In the genomic region with DNA sequence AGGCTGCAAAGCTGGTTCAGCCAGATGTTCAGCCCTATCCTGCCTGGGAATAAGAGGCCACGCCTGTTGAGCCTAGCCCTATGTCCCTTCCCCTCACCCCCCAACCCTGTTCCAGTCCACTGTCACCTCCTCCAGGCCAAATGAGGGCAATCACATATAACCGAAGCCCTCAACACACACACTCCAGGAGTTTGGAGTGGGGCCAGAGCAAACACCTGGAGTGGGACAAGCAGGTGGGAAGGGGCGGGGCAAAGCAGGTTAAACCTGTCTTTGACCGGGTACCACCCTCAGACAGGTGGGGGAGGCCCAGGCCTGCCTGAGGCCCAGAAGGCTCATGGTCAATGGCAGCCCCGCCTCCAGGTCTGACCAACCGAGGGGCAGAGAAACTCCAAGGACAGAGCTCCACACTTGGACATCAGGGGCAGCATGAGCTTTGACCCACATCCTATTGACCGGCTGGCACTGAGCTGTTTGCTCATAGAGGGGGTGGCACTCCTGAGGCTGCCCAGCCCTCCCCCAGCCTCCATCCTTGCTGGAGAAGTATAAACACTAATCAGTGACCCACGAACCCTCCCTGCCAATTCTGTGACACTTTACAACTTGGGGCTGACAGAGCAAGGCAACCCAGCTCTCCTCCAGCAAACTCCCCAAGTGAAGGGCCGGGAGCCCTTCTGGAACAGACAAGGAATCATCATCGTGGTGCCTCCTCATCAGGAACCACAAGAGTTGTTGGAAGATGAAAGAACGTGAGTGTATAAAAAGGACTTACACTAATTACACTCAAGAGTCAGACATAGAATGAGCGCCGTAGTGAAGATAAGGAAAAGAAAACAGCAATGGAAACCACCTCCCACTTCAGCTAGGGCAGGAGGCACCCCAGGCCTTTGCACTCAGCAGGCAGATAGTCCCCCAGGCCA, we compare ENCODE assay signal across 1 cellular context.
TF ChIP-seq lines count a peak whose summit lies in the region.

No MANE protein-coding gene starts in this region.

TF ChIP-seq in WTC11, 78 proteins besides CTCF, POLR2A, EP300 and RAD21 (continued from another document):
- TF ChIP-seq TCF7 (CRISPR knock-in tag; IDR thresholded peaks at IDR 0.05; ENCODE audit: low read depth), result no peak
- TF ChIP-seq, protein P1, sequence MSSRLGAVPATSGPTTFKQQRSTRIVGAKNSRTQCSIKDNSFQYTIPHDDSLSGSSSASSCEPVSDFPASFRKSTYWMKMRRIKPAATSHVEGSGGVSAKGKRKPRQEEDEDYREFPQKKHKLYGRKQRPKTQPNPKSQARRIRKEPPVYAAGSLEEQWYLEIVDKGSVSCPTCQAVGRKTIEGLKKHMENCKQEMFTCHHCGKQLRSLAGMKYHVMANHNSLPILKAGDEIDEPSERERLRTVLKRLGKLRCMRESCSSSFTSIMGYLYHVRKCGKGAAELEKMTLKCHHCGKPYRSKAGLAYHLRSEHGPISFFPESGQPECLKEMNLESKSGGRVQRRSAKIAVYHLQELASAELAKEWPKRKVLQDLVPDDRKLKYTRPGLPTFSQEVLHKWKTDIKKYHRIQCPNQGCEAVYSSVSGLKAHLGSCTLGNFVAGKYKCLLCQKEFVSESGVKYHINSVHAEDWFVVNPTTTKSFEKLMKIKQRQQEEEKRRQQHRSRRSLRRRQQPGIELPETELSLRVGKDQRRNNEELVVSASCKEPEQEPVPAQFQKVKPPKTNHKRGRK (CRISPR knock-in tag; IDR thresholded peaks at IDR 0.05; ENCODE audit: borderline replicate concordance), result no peak
- TF ChIP-seq GABPB1 (CRISPR knock-in tag; IDR thresholded peaks at IDR 0.05), result 0 out of 2 replicates have a peak, but pooled peaks have one; percentile 35
- no peak for TF ChIP-seq JAZF1 (CRISPR knock-in tag; IDR thresholded peaks at IDR 0.05)
- TF ChIP-seq, protein P2, sequence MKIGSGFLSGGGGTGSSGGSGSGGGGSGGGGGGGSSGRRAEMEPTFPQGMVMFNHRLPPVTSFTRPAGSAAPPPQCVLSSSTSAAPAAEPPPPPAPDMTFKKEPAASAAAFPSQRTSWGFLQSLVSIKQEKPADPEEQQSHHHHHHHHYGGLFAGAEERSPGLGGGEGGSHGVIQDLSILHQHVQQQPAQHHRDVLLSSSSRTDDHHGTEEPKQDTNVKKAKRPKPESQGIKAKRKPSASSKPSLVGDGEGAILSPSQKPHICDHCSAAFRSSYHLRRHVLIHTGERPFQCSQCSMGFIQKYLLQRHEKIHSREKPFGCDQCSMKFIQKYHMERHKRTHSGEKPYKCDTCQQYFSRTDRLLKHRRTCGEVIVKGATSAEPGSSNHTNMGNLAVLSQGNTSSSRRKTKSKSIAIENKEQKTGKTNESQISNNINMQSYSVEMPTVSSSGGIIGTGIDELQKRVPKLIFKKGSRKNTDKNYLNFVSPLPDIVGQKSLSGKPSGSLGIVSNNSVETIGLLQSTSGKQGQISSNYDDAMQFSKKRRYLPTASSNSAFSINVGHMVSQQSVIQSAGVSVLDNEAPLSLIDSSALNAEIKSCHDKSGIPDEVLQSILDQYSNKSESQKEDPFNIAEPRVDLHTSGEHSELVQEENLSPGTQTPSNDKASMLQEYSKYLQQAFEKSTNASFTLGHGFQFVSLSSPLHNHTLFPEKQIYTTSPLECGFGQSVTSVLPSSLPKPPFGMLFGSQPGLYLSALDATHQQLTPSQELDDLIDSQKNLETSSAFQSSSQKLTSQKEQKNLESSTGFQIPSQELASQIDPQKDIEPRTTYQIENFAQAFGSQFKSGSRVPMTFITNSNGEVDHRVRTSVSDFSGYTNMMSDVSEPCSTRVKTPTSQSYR (CRISPR knock-in tag; IDR thresholded peaks at IDR 0.05), result 0 out of 2 replicates have a peak, but pooled peaks have one; percentile 54
- no peak for TF ChIP-seq ZNF138 (CRISPR knock-in tag; conservative IDR thresholded peaks at IDR 0.05)
- no peak for TF ChIP-seq CBFB (CRISPR knock-in tag; IDR thresholded peaks at IDR 0.05; ENCODE audit: low read depth)
- TF ChIP-seq ZNF416 (CRISPR knock-in tag; IDR thresholded peaks at IDR 0.05), result no peak
- TF ChIP-seq RELA (CRISPR knock-in tag; IDR thresholded peaks at IDR 0.05; ENCODE audit: borderline replicate concordance), result no peak
- TF ChIP-seq, protein P3, sequence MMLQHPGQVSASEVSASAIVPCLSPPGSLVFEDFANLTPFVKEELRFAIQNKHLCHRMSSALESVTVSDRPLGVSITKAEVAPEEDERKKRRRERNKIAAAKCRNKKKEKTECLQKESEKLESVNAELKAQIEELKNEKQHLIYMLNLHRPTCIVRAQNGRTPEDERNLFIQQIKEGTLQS (CRISPR knock-in tag; conservative IDR thresholded peaks at IDR 0.05), result no peak
- 0 out of 2 replicates have a peak, but pooled peaks have one; percentile 35 for TF ChIP-seq EMX1 (CRISPR knock-in tag; IDR thresholded peaks at IDR 0.05)
